19 cellular contexts compared by ENCODE assay signal in the genomic region with DNA sequence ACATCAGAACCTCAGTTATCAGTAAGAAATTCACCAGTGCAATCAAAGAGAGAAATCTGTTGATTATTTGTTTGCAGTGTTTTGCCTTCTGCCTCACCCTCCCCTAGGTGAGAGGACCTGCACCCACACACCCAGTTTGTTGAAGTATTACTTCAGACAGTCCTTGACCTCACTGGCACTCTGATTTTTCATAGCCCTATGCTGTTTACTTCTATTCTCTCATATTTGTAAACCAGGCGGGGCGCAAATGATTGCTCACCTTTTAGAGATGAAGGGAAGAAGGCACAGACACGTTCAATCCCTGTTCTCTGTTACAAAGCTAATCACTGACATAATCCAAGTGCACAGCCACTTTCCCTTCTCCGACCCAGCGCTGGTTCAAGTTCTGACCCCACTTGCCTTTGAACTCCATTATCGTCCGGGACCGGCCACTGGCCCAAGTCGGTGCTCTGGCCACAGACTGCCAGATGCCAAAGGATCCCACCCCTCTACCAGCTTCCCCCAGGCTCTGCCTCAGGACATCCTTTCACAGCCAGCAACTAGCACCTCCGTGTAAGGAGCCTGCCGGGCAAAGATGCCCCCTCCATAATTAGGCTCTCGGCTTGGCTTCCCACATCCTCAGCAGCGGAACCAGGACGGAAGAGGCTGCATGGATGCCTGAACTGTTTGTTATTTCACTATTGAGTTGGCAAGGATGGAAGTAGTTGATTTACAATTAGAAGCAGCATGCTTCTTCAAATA. TPM values are rescaled to one million over a fixed set of nuclear protein-coding genes. Genes with fewer than 3 reads are reported as not detected.
DNase-seq lines count a peak whose midpoint lies in the region; ATAC-seq and TF ChIP-seq lines count a peak whose summit lies in the region.
"Had no signal": no experiment of that assay in that cellular context is flagged by ENCODE, and none has a peak within 500 bp of the region (broad histone marks: within the 10 kb centered on the region; RNA-seq: fewer than 3 reads in every experiment).

No MANE protein-coding gene starts in this region.

- H3K9me3 ChIP-seq in left ventricle myocardium inferior (replicated peaks) (no peaks in the 10 kb centered on the region), esophagus muscularis mucosa (no peaks in the 10 kb centered on the region), lower lobe of right lung (no peaks in the 10 kb centered on the region), subcutaneous abdominal adipose tissue (ENCODE audit: control insufficient read depth in 5 of 5, low read length in 5 of 5) (no peaks in the 10 kb centered on the region)
- H3K9me3 ChIP-seq: MG63 had no signal

- TF ChIP-seq CTCF in left ventricle myocardium inferior (IDR thresholded peaks at IDR 0.05; ENCODE audit: borderline replicate concordance): no peak
- TF ChIP-seq CTCF in esophagus muscularis mucosa (IDR thresholded peaks at IDR 0.05): no peak
- TF ChIP-seq CTCF in lower lobe of right lung (IDR thresholded peaks at IDR 0.05): no peak

- WGBS in esophagus muscularis mucosa: 63% methylated on average over 14 of the region's 14 CpGs

- no peak for TF ChIP-seq EP300 in esophagus muscularis mucosa (IDR thresholded peaks at IDR 0.05)

- ATAC-seq in left cardiac atrium (no peak), lower lobe of right lung (no peak), HG03280 (IDR thresholded peaks at IDR 0.05; ENCODE audit: unreplicated experiment) (no peak)
- ATAC-seq: HCT116 had no signal

- peak overlapping the region in 3 of 5 donors; percentile 5 to 55 (median 42) for H3K9ac ChIP-seq in subcutaneous abdominal adipose tissue (ENCODE audit: low read length in 5 of 5)

- no peaks in the 10 kb centered on the region for H3K27me3 ChIP-seq in left ventricle myocardium inferior (ENCODE audit: low read depth)
- H3K27me3 ChIP-seq in esophagus muscularis mucosa: peaks cover 0 to 11% (median 0%) of the 10 kb centered on the region in 4 donors
- H3K27me3 ChIP-seq in lower lobe of right lung (ENCODE audit: low read depth): no peaks in the 10 kb centered on the region
- H3K27me3 ChIP-seq in subcutaneous abdominal adipose tissue (ENCODE audit: control insufficient read depth in 5 of 5, insufficient read depth in 4 of 5, low read length in 5 of 5): peaks cover 0 to 9% (median 4%) of the 10 kb centered on the region in 5 donors
- H3K27me3 ChIP-seq: MG63 had no signal

- H3K27ac ChIP-seq in left ventricle myocardium inferior (replicated peaks) (peak overlapping the region; percentile 76), esophagus muscularis mucosa (replicated peaks in 1 of 4) (peak overlapping the region in 3 of 4 donors; percentile 23 to 41 (median 37)), lower lobe of right lung (peak overlapping the region; percentile 42), subcutaneous abdominal adipose tissue (ENCODE audit: low read depth, low read length) (peak overlapping the region; percentile 71)
- H3K27ac ChIP-seq: WERI-Rb-1 had no signal

- intact Hi-C loops in left ventricle myocardium inferior (cut with micrococcal nuclease): no loop called here
- intact Hi-C loops in left cardiac atrium (cut with DNase I): no loop called here
- intact Hi-C loops in esophagus muscularis mucosa (cut with DNase I): no loop called here
- intact Hi-C loops in lower lobe of right lung (cut with DNase I): no loop called here

- H3K4me3 ChIP-seq in left ventricle myocardium inferior (peak overlapping the region; percentile 62), esophagus muscularis mucosa (peak overlapping the region; percentile 11 to 33 (median 25)), lower lobe of right lung (peak overlapping the region; percentile 31), subcutaneous abdominal adipose tissue (ENCODE audit: low read depth in 1 of 5, low read length in 5 of 5) (peak overlapping the region in 4 of 5 donors; percentile 19 to 70 (median 60))
- H3K4me3 ChIP-seq: MG63 had no signal

- H3K4me1 ChIP-seq in left ventricle myocardium inferior (peaks cover 52% of the 10 kb centered on the region), esophagus muscularis mucosa (peaks cover 0 to 5% (median 2%) of the 10 kb centered on the region in 4 donors), lower lobe of right lung (peaks cover 14% of the 10 kb centered on the region), subcutaneous abdominal adipose tissue (ENCODE audit: control insufficient read depth in 5 of 5, insufficient read depth in 5 of 5, low read length in 5 of 5) (peaks cover 0 to 27% (median 13%) of the 10 kb centered on the region in 5 donors)

- TF ChIP-seq POLR2A in esophagus muscularis mucosa (IDR thresholded peaks at IDR 0.05; ENCODE audit: low read depth): no peak

- no peak for DNase-seq in left ventricle myocardium inferior
- no peak for DNase-seq in left cardiac atrium
- no peak for DNase-seq in esophagus muscularis mucosa (ENCODE audit: extremely low spot score)
- no peak for DNase-seq in lower lobe of right lung
- no peak for DNase-seq in central memory CD4-positive, alpha-beta T cell
- DNase-seq in NCI-H2227 treated with DMSO at 0.1 percent for 48 hours (lab: John Stamatoyannopoulos, UW): no peak
- DNase-seq: ACHN; activated effector memory CD4-positive, alpha-beta T cell treated with Interleukin-2 at 50 U/mL for 16 hours; anterior cingulate cortex; cortex of kidney; hippocampal formation; MG63; NCI-H526 treated with DMSO at 0.1 percent for 48 hours; occipital lobe; SW 1271; WERI-Rb-1 had no signal

- H3K36me3 ChIP-seq in left ventricle myocardium inferior: no peaks in the 10 kb centered on the region
- H3K36me3 ChIP-seq in esophagus muscularis mucosa: no peaks in the 10 kb centered on the region
- no peaks in the 10 kb centered on the region for H3K36me3 ChIP-seq in lower lobe of right lung
- H3K36me3 ChIP-seq in subcutaneous abdominal adipose tissue (ENCODE audit: control insufficient read depth in 5 of 5, insufficient read depth in 5 of 5, low read length in 5 of 5): no peaks in the 10 kb centered on the region
- H3K36me3 ChIP-seq: MG63, WERI-Rb-1 had no signal

RNA-seq across cellular contexts. Expression of gene ETS1, which starts 1.7 kb away (rescaled TPM):
- total RNA-seq in left ventricle myocardium inferior (45.3 TPM), left cardiac atrium (10 to 100 TPM; 52.7 to 68.5 TPM), esophagus muscularis mucosa (10 to 100 TPM; 39.5 to 74.4 (median 59.7) TPM), lower lobe of right lung (123 TPM)
